ENCODE assay signal across 2 cellular contexts in genomic region chr11:96329855-96330510, GRCh38.
TF ChIP-seq lines count a peak whose summit lies in the region.

No MANE protein-coding gene starts in this region.

TF ChIP-seq in A549, 52 proteins besides CTCF, POLR2A, EP300 and RAD21:
- TF ChIP-seq FOSL2 (IDR thresholded peaks at IDR 0.05) (no peak), FOSL2 (CRISPR knock-in tag; IDR thresholded peaks at IDR 0.05) (no peak), PHF8 (IDR thresholded peaks at IDR 0.05; ENCODE audit: borderline replicate concordance, low read depth) (no peak), KDM1A (IDR thresholded peaks at IDR 0.05; ENCODE audit: low read depth) (no peak), HES2 (IDR thresholded peaks at IDR 0.05) (no peak), USF2 (IDR thresholded peaks at IDR 0.05) (no peak), CBX2 (IDR thresholded peaks at IDR 0.05; ENCODE audit: borderline replicate concordance, low read depth) (no peak), FOXS1 (CRISPR knock-in tag; IDR thresholded peaks at IDR 0.05) (no peak), HOXA7 (CRISPR knock-in tag; IDR thresholded peaks at IDR 0.05) (no peak), RFX5 (IDR thresholded peaks at IDR 0.05) (no peak), MYC (IDR thresholded peaks at IDR 0.05; ENCODE audit: borderline replicate concordance, low read length) (no peak), RNF2 (IDR thresholded peaks at IDR 0.05; ENCODE audit: borderline replicate concordance, low read depth) (no peak)

TF ChIP-seq in GM23338, 12 proteins besides CTCF, POLR2A, EP300 and RAD21:
- no peak for TF ChIP-seq REST (IDR thresholded peaks at IDR 0.05; ENCODE audit: unreplicated experiment)
- no peak for TF ChIP-seq ZNF114 (CRISPR knock-in tag; IDR thresholded peaks at IDR 0.05)
TF ChIP-seq in GM23338: peak in this region for 0.
